In genomic region chr2:96800762-96801463, GRCh38 we compare ENCODE assay signal across 8 cellular contexts. TPM values are rescaled to one million over a fixed set of nuclear protein-coding genes. Genes with fewer than 3 reads are reported as not detected.
DNase-seq lines count a peak whose midpoint lies in the region; ATAC-seq, FAIRE-seq and TF ChIP-seq lines count a peak whose summit lies in the region.

No MANE protein-coding gene starts in this region.

- peak; percentile 82 for ATAC-seq in HG03571 (IDR thresholded peaks at IDR 0.05; ENCODE audit: unreplicated experiment)
- peak; percentile 95 for ATAC-seq in Right ventricle myocardium superior (ENCODE audit: poor library complexity)
- peak; percentile 97 to 99 (median 98) for ATAC-seq in psoas muscle

- no peaks in the 10 kb centered on the region for H3K27me3 Mint-ChIP-seq in CD4-positive, alpha-beta memory T cell
- no peaks in the 10 kb centered on the region for H3K27me3 Mint-ChIP-seq in activated naive CD4-positive, alpha-beta T cell treated with anti-CD3 and anti-CD28 coated beads, Interleukin-2, amount 10 ng/mL, durations not matched to agents 7 days and 5 days

- H3K4me1 Mint-ChIP-seq in CD4-positive, alpha-beta memory T cell: peaks cover 1 to 5% (median 3%) of the 10 kb centered on the region in 4 donors
- H3K4me1 Mint-ChIP-seq in activated naive CD4-positive, alpha-beta T cell treated with anti-CD3 and anti-CD28 coated beads, Interleukin-2, amount 10 ng/mL, durations not matched to agents 7 days and 5 days: peaks cover 2% of the 10 kb centered on the region

- peak; percentile 96 for FAIRE-seq in GM19239 (lab: Jason Lieb, UNC)

- no peak overlapping the region for H3K27ac Mint-ChIP-seq in CD4-positive, alpha-beta memory T cell
- H3K27ac Mint-ChIP-seq in activated naive CD4-positive, alpha-beta T cell treated with anti-CD3 and anti-CD28 coated beads, Interleukin-2, amount 10 ng/mL, durations not matched to agents 7 days and 5 days: no peak overlapping the region

- peak; percentile 84 for TF ChIP-seq CTCF in psoas muscle (IDR thresholded peaks at IDR 0.05)

- H3K4me1 ChIP-seq in CD4-positive, alpha-beta memory T cell (ENCODE audit: insufficient read depth, low read length): peaks cover 25% of the 10 kb centered on the region
- H3K4me1 ChIP-seq in SJSA1 (replicated peaks) (no peaks in the 10 kb centered on the region), psoas muscle (peaks cover 8% of the 10 kb centered on the region)

- H3K27ac ChIP-seq in CD4-positive, alpha-beta memory T cell (ENCODE audit: low read depth, low read length): no peak overlapping the region
- H3K27ac ChIP-seq in SJSA1 (peak overlapping the region; percentile 85), psoas muscle (peak overlapping the region; percentile 80)

- DNase-seq in CD4-positive, alpha-beta memory T cell: peak; percentile 65 to 70 (median 65)
- DNase-seq in GM19239 (ENCODE audit: insufficient read length, low spot score) (peak; percentile 96), SJSA1 (ENCODE audit: low read depth in 1 of 2, low spot score in 2 of 2) (no peak), Right ventricle myocardium superior (peak; percentile 84), psoas muscle (peak; percentile 77 to 92), NOMO-1 (lab: John Stamatoyannopoulos, UW; ENCODE audit: unreplicated experiment in 2 of 2) (no peak)
- DNase-seq in activated naive CD4-positive, alpha-beta T cell treated with anti-CD3 and anti-CD28 coated beads, Interleukin-2, amount 10 ng/mL, durations not matched to agents 7 days and 5 days: peak; percentile 79

- H3K27me3 ChIP-seq in CD4-positive, alpha-beta memory T cell (ENCODE audit: insufficient read depth, low read length): no peaks in the 10 kb centered on the region
- H3K27me3 ChIP-seq in SJSA1 (replicated peaks) (no peaks in the 10 kb centered on the region), psoas muscle (ENCODE audit: insufficient read depth in 3 of 3, low read length in 2 of 3) (no peaks in the 10 kb centered on the region)

- H3K4me3 Mint-ChIP-seq in CD4-positive, alpha-beta memory T cell: no peak overlapping the region
- no peak overlapping the region for H3K4me3 Mint-ChIP-seq in activated naive CD4-positive, alpha-beta T cell treated with anti-CD3 and anti-CD28 coated beads, Interleukin-2, amount 10 ng/mL, durations not matched to agents 7 days and 5 days

- CTCF ChIA-PET in CD4-positive, alpha-beta memory T cell (lab: Charles Lee; ENCODE audit: partially characterized antibody): interaction anchor here (0.8 to 2.5 kb wide), 17 partner anchors 9 to 247 kb away, joined by 3 to 14 read pairs (median 5); partner anchors contain the start of genes CNNM3 and CNNM4
- CTCF ChIA-PET in activated naive CD4-positive, alpha-beta T cell treated with anti-CD3 and anti-CD28 coated beads, Interleukin-2, amount 10 ng/mL, durations not matched to agents 7 days and 5 days (lab: Charles Lee): interaction anchor here (0.5 to 1.7 kb wide), 7 partner anchors 15 to 208 kb away, joined by 3 to 12 read pairs (median 4); partner anchors contain the start of gene CNNM3

- no peak overlapping the region for H3K4me3 ChIP-seq in CD4-positive, alpha-beta memory T cell (ENCODE audit: low read length in 2 of 2)
- no peak overlapping the region for H3K4me3 ChIP-seq in SJSA1
- no peak overlapping the region for H3K4me3 ChIP-seq in psoas muscle

- no peaks in the 10 kb centered on the region for H3K36me3 ChIP-seq in CD4-positive, alpha-beta memory T cell (ENCODE audit: insufficient read depth, low read length)
- peaks cover 34% of the 10 kb centered on the region for H3K36me3 ChIP-seq in SJSA1
- H3K36me3 ChIP-seq in psoas muscle (ENCODE audit: insufficient read depth in 1 of 2, low read depth in 1 of 2): peaks cover 0 to 64% of the 10 kb centered on the region in 2 donors

- intact Hi-C loops in CD4-positive, alpha-beta memory T cell (cut with micrococcal nuclease): loop anchor here (1.0 to 10.0 kb wide), 4 partner anchors 40 to 396 kb away; partner anchors contain the start of genes CNNM4 and KANSL3
- intact Hi-C loops in Right ventricle myocardium superior (cut with DNase I): no loop called here
- intact Hi-C loops in psoas muscle (cut with DNase I): loop anchor here (2.0 to 5.0 kb wide), 2 partner anchors 38 to 64 kb away; no protein-coding TSS in a partner anchor

- whole genome bisulfite sequencing in psoas muscle, 3 donors: 37 to 43% (median 37%) methylated on average over 17 of the region's 17 CpGs

- peaks cover 8 to 18% of the 10 kb centered on the region in 2 donors for H3K36me3 Mint-ChIP-seq in CD4-positive, alpha-beta memory T cell
- H3K36me3 Mint-ChIP-seq in activated naive CD4-positive, alpha-beta T cell treated with anti-CD3 and anti-CD28 coated beads, Interleukin-2, amount 10 ng/mL, durations not matched to agents 7 days and 5 days: peaks cover 10% of the 10 kb centered on the region

- POLR2A ChIA-PET in CD4-positive, alpha-beta memory T cell (lab: Charles Lee; ENCODE audit: partially characterized antibody): interaction anchor here (0.6 to 1.8 kb wide), 8 partner anchors 15 to 164 kb away, joined by 3 to 20 read pairs (median 4); partner anchors contain the start of gene CNNM3

- H3K9me3 Mint-ChIP-seq in CD4-positive, alpha-beta memory T cell: no peaks in the 10 kb centered on the region
- H3K9me3 Mint-ChIP-seq in activated naive CD4-positive, alpha-beta T cell treated with anti-CD3 and anti-CD28 coated beads, Interleukin-2, amount 10 ng/mL, durations not matched to agents 7 days and 5 days: no peaks in the 10 kb centered on the region

- H3K9me3 ChIP-seq in CD4-positive, alpha-beta memory T cell (ENCODE audit: control insufficient read depth in 1 of 2, low read length in 2 of 2): no peaks in the 10 kb centered on the region
- H3K9me3 ChIP-seq in SJSA1 (replicated peaks) (peaks cover 18% of the 10 kb centered on the region), psoas muscle (no peaks in the 10 kb centered on the region)

RNA-seq across cellular contexts. Expression of gene CNNM3, which starts 15.2 kb away (rescaled TPM):
- 10 to 100 TPM; 55.1 to 57.4 TPM for total RNA-seq in CD4-positive, alpha-beta memory T cell
- polyA plus RNA-seq in CD4-positive, alpha-beta memory T cell: 10 to 100 TPM in 1 of 2 donors, 1 to 10 TPM in 1; 3.7 to 13.2 TPM
- total RNA-seq in SJSA1 (2014; rRNA removed; shearing (Covaris generic)): 3.0 and 5.3 TPM in 2 replicates
- 13.5 TPM for total RNA-seq in Right ventricle myocardium superior
- 10 to 100 TPM in 3 of 4 donors, 1 to 10 TPM in 1; 7.2 to 12.6 (median 10.9) TPM for total RNA-seq in psoas muscle
- 1 to 10 TPM; 4.2 to 7.7 (median 6.4) TPM for polyA plus RNA-seq in psoas muscle

RNA-seq across cellular contexts. Expression of gene CNNM4, which starts 40.2 kb away (rescaled TPM):
- 1 to 10 TPM; 6.7 to 7.2 TPM for total RNA-seq in CD4-positive, alpha-beta memory T cell
- polyA plus RNA-seq in CD4-positive, alpha-beta memory T cell: 1 to 10 TPM in 1 of 2 donors, under 1 TPM in 1; 0.94 to 5.3 TPM
- total RNA-seq in SJSA1 (2014; rRNA removed; shearing (Covaris generic)): 3.5 and 7.3 TPM in 2 replicates
- total RNA-seq in Right ventricle myocardium superior (31.4 TPM), psoas muscle (10 to 100 TPM in 3 of 4 donors, 1 to 10 TPM in 1; 9.9 to 28.8 (median 14.3) TPM)
- polyA plus RNA-seq in psoas muscle: 10 to 100 TPM in 1 of 3 donors, 1 to 10 TPM in 2; 2.7 to 13.6 (median 4.1) TPM

RNA-seq across cellular contexts. Expression of gene ANKRD23, which starts 42.9 kb away (rescaled TPM):
- 10 to 100 TPM; 19.4 to 19.7 TPM for total RNA-seq in CD4-positive, alpha-beta memory T cell
- 1 to 10 TPM in 1 of 2 donors, not detected in 1; 1.5 TPM for polyA plus RNA-seq in CD4-positive, alpha-beta memory T cell
- total RNA-seq in SJSA1 (2014; rRNA removed; shearing (Covaris generic)): 2.5 and 3.4 TPM in 2 replicates
- total RNA-seq in Right ventricle myocardium superior (10.6 TPM), psoas muscle (1,000 to 10,000 TPM in 2 of 4 donors, 100 to 1,000 TPM in 2; 788 to 1,374 (median 978) TPM)
- 100 to 1,000 TPM; 256 to 608 (median 529) TPM for polyA plus RNA-seq in psoas muscle

RNA-seq across cellular contexts. Expression of gene ANKRD39, which starts 56.9 kb away (rescaled TPM):
- 10 to 100 TPM; 24.4 to 24.5 TPM for total RNA-seq in CD4-positive, alpha-beta memory T cell
- polyA plus RNA-seq in CD4-positive, alpha-beta memory T cell: 10 to 100 TPM; 18.7 to 42.5 TPM
- 16.3 and 21.5 TPM in 2 replicates for total RNA-seq in SJSA1 (2014; rRNA removed; shearing (Covaris generic))
- total RNA-seq in Right ventricle myocardium superior: 14.6 TPM
- total RNA-seq in psoas muscle: 100 to 1,000 TPM in 1 of 4 donors, 10 to 100 TPM in 3; 53.3 to 101 (median 78.7) TPM
- polyA plus RNA-seq in psoas muscle: 10 to 100 TPM; 19.2 to 34.0 (median 26.2) TPM

Comparison
In these comparisons a context has a peak if more than half of its experiments do, and no peak if none do; other contexts are left out.
1. DNase-seq: peak in CD4-positive, alpha-beta memory T cell (5 of 5), GM19239 (single experiment), activated naive CD4-positive, alpha-beta T cell treated with anti-CD3 and anti-CD28 coated beads, Interleukin-2, amount 10 ng/mL, durations not matched to agents 7 days and 5 days (single experiment), Right ventricle myocardium superior (single experiment) and psoas muscle (2 of 2); none in SJSA1 (0 of 2) and NOMO-1 (0 of 2).
2. RNA of gene ANKRD23, which starts 42.9 kb away (total RNA-seq): 788 to 1,374 TPM in psoas muscle; 19.4 to 19.7 TPM in CD4-positive, alpha-beta memory T cell, 10.6 TPM in Right ventricle myocardium superior (single experiment) and 2.5 to 3.4 TPM in SJSA1; every median in the first group is over 10 times any median in the second.
3. Peak in every context shown above with its lines, with median percentiles within 50 percentile points of each other: ATAC-seq.